In genomic region chr17:62030264-62030663, GRCh38 we compare ENCODE assay signal across 20 cellular contexts.
"Had no signal": no experiment of that assay in that cellular context is flagged by ENCODE, and none has a peak within 500 bp of the region (broad histone marks: within the 10 kb centered on the region; RNA-seq: fewer than 3 reads in every experiment).

No MANE protein-coding gene starts in this region.

- H3K4me1 Mint-ChIP-seq: stimulated activated effector memory CD8-positive, alpha-beta T cell treated with anti-CD3 and anti-CD28 coated beads, Interleukin-12 subunit alpha, Interleukin-12 subunit beta, amount 100 ng/mL, for 72 hours had no signal

- H3K4me3 ChIP-seq: mucosa of descending colon, neural progenitor cell, psoas muscle, SK-N-MC, testis had no signal

- H3K27ac Mint-ChIP-seq: activated CD8-positive, alpha-beta T cell treated with anti-CD3 and anti-CD28 coated beads, Interleukin-2, amount 10 ng/mL, durations not matched to agents 7 days and 5 days; activated naive CD4-positive, alpha-beta T cell treated with anti-CD3 and anti-CD28 coated beads for 36 hours; neural progenitor cell; type B pancreatic cell had no signal

- H3K27me3 Mint-ChIP-seq: naive B cell, type B pancreatic cell had no signal

- ATAC-seq: activated CD8-positive, alpha-beta T cell treated with anti-CD3 and anti-CD28 coated beads, Interleukin-2, amount 10 ng/mL, durations not matched to agents 7 days and 5 days; activated T-cell treated with anti-CD3 and anti-CD28 coated beads, Interleukin-2, amount 50 U/mL, for 4 hours; mucosa of descending colon; sciatic nerve; stimulated activated effector memory CD8-positive, alpha-beta T cell treated with anti-CD3 and anti-CD28 coated beads, Interleukin-12 subunit alpha, Interleukin-12 subunit beta, amount 100 ng/mL, for 72 hours had no signal

- H3K27me3 ChIP-seq: neural progenitor cell, testis had no signal

- DNase-seq: activated CD4-positive, alpha-beta T cell treated with anti-CD3 and anti-CD28 coated beads for 48 hours; activated CD4-positive, CD25-positive, alpha-beta regulatory T cell; activated CD8-positive, alpha-beta T cell treated with anti-CD3 and anti-CD28 coated beads, Interleukin-2, amount 10 ng/mL, durations not matched to agents 7 days and 5 days; activated naive CD4-positive, alpha-beta T cell treated with anti-CD3 and anti-CD28 coated beads for 36 hours; activated T-cell treated with anti-CD3 and anti-CD28 coated beads, Interleukin-2, amount 50 U/mL, for 4 hours; cerebellar nuclear complex; effector memory CD4-positive, alpha-beta T cell; hippocampal formation; islet precursor cell; mucosa of descending colon; naive B cell; psoas muscle; stimulated activated CD4-positive, alpha-beta T cell treated with anti-CD3 and anti-CD28 coated beads, Interleukin-4, amount 100 ng/mL, for 24 hours; T-helper 9 cell; testis had no signal

- H3K27ac ChIP-seq: neural progenitor cell, psoas muscle, SK-N-MC, testis had no signal

- H3K9me3 ChIP-seq: mucosa of descending colon, psoas muscle, testis had no signal

- H3K4me3 Mint-ChIP-seq: activated CD8-positive, alpha-beta T cell treated with anti-CD3 and anti-CD28 coated beads, Interleukin-2, amount 10 ng/mL, durations not matched to agents 7 days and 5 days; activated naive CD4-positive, alpha-beta T cell treated with anti-CD3 and anti-CD28 coated beads for 36 hours; activated T-cell treated with anti-CD3 and anti-CD28 coated beads, Interleukin-2, amount 50 U/mL, for 4 hours; naive B cell; neural progenitor cell; stimulated activated effector memory CD8-positive, alpha-beta T cell treated with anti-CD3 and anti-CD28 coated beads, Interleukin-12 subunit alpha, Interleukin-12 subunit beta, amount 100 ng/mL, for 72 hours; type B pancreatic cell had no signal

- H3K9me3 Mint-ChIP-seq: activated naive CD4-positive, alpha-beta T cell treated with anti-CD3 and anti-CD28 coated beads for 36 hours; activated T-cell treated with anti-CD3 and anti-CD28 coated beads, Interleukin-2, amount 50 U/mL, for 4 hours; naive B cell; neural progenitor cell; stimulated activated effector memory CD8-positive, alpha-beta T cell treated with anti-CD3 and anti-CD28 coated beads, Interleukin-12 subunit alpha, Interleukin-12 subunit beta, amount 100 ng/mL, for 72 hours; type B pancreatic cell had no signal

- H3K4me1 ChIP-seq: testis had no signal
